In genomic region chr16:14501331-14502255, GRCh38 we compare ENCODE assay signal across 8 cellular contexts.
DNase-seq lines count a peak whose midpoint lies in the region; ATAC-seq, FAIRE-seq and TF ChIP-seq lines count a peak whose summit lies in the region.

No MANE protein-coding gene starts in this region.

- peak overlapping the region; percentile 36 for H3K56ac ChIP-seq in mesendoderm (ENCODE audit: low read length)

- H3K27ac Mint-ChIP-seq in activated T-cell treated with anti-CD3 and anti-CD28 coated beads, Interleukin-2, amount 50 U/mL, for 24 hours = no peak overlapping the region

- no peak overlapping the region for H3K4me2 ChIP-seq in mesendoderm (ENCODE audit: low read length)

- DNase-seq in AG10803 (ENCODE audit: low read depth) = peak; percentile 97
- peak; percentile 81 for DNase-seq in HTR-8/SVneo (ENCODE audit: insufficient read length, low spot score)
- DNase-seq in RWPE1 (ENCODE audit: low spot score) = peak; percentile 89
- peak; percentile 95 for DNase-seq in epithelial cell of prostate (ENCODE audit: low read depth, low spot score)
- peak; percentile 93 for DNase-seq in mesendoderm
- DNase-seq in aorta = peak; percentile 92 to 95
- no peak for DNase-seq in activated T-cell treated with anti-CD3 and anti-CD28 coated beads, Interleukin-2, amount 50 U/mL, for 24 hours

- WGBS in mesendoderm (ENCODE audit: extremely low coverage, insufficient coverage, low lambda C conversion rate) = no CpG with 5 or more reads among the region's 9 CpGs
- WGBS in aorta, 2 donors = 12 to 13% methylated on average over 9 of the region's 9 CpGs

- H3K36me3 ChIP-seq in mesendoderm (ENCODE audit: control insufficient read depth, insufficient read depth, low read length) = no peaks in the 10 kb centered on the region
- no peaks in the 10 kb centered on the region for H3K36me3 ChIP-seq in aorta (ENCODE audit: control insufficient read depth in 1 of 2, insufficient read depth in 2 of 2, low read length in 1 of 2)

- H3K23ac ChIP-seq in mesendoderm (ENCODE audit: low read length) = no peak overlapping the region

- ATAC-seq in aorta (ENCODE audit: low FRiP score) = peak; percentile 94
- no peak for ATAC-seq in GM19467 (IDR thresholded peaks at IDR 0.05; ENCODE audit: unreplicated experiment)

- TF ChIP-seq CTCF in AG10803 (conservative IDR thresholded peaks at IDR 0.05; ENCODE audit: low read length) (no peak), RWPE1 (conservative IDR thresholded peaks at IDR 0.05; ENCODE audit: low read depth) (no peak)

- POLR2A ChIA-PET in RWPE1 (lab: Yijun Ruan, JAX; ENCODE audit: low non-redundant PET) = no interaction called here

- CTCF ChIA-PET in RWPE1 (lab: Yijun Ruan, JAX) = interaction anchor here (0.6 to 1.1 kb wide), 2 partner anchors 106 to 198 kb away, joined by 3 read pairs; no protein-coding TSS in a partner anchor

- H3K4me3 ChIP-seq in AG10803 (ENCODE audit: low read length) = peak overlapping the region; percentile 35
- H3K4me3 ChIP-seq in mesendoderm (ENCODE audit: low read length) = no peak overlapping the region
- H3K4me3 ChIP-seq in aorta (ENCODE audit: low read length in 2 of 2) = no peak overlapping the region

- H3K36me3 Mint-ChIP-seq in activated T-cell treated with anti-CD3 and anti-CD28 coated beads, Interleukin-2, amount 50 U/mL, for 24 hours (ENCODE audit: low read depth) = peaks cover 5% of the 10 kb centered on the region

- H3K4me1 ChIP-seq in mesendoderm (ENCODE audit: control insufficient read depth, low read depth, low read length) = peaks cover 21% of the 10 kb centered on the region
- peaks cover 10 to 13% of the 10 kb centered on the region in 2 donors for H3K4me1 ChIP-seq in aorta (ENCODE audit: control insufficient read depth in 1 of 2, insufficient read depth in 2 of 2, low read length in 2 of 2)

- no peaks in the 10 kb centered on the region for H3K79me2 ChIP-seq in mesendoderm (ENCODE audit: control insufficient read depth, insufficient read depth, low read length)

- H2AK5ac ChIP-seq in mesendoderm (ENCODE audit: low read length) = no peak overlapping the region

- no peaks in the 10 kb centered on the region for H3K27me3 Mint-ChIP-seq in activated T-cell treated with anti-CD3 and anti-CD28 coated beads, Interleukin-2, amount 50 U/mL, for 24 hours

- no peaks in the 10 kb centered on the region for H3K9me3 Mint-ChIP-seq in activated T-cell treated with anti-CD3 and anti-CD28 coated beads, Interleukin-2, amount 50 U/mL, for 24 hours

- no peak overlapping the region for H4K5ac ChIP-seq in mesendoderm (ENCODE audit: low read length)

- peak overlapping the region; percentile 48 for H2BK5ac ChIP-seq in mesendoderm (ENCODE audit: low read length)

- intact Hi-C loops in aorta (cut with DNase I) = loop anchor here in 1 of 2 donors (10.0 kb wide), 1 partner anchor 97 kb away; no protein-coding TSS in a partner anchor

- no peak for FAIRE-seq in HTR-8/SVneo (lab: Jason Lieb, UNC)

- H2BK120ac ChIP-seq in mesendoderm (ENCODE audit: low read depth, low read length) = no peak overlapping the region

- no peak overlapping the region for H4K8ac ChIP-seq in mesendoderm (ENCODE audit: low read depth, low read length)

- no peak overlapping the region for H2BK15ac ChIP-seq in mesendoderm (replicated peaks; ENCODE audit: low read depth)

- H3K9ac ChIP-seq in mesendoderm (ENCODE audit: low read length) = no peak overlapping the region

- no peaks in the 10 kb centered on the region for H3K9me3 ChIP-seq in aorta (ENCODE audit: control insufficient read depth, low read length)

- H3K27me3 ChIP-seq in mesendoderm (ENCODE audit: insufficient read depth, low read length, poor library complexity) = no peaks in the 10 kb centered on the region
- no peaks in the 10 kb centered on the region for H3K27me3 ChIP-seq in aorta (ENCODE audit: control insufficient read depth in 1 of 2, insufficient read depth in 2 of 2, low read length in 1 of 2)

- no peaks in the 10 kb centered on the region for H3K79me1 ChIP-seq in mesendoderm (ENCODE audit: low read length)

- H3K4me1 Mint-ChIP-seq in activated T-cell treated with anti-CD3 and anti-CD28 coated beads, Interleukin-2, amount 50 U/mL, for 24 hours (ENCODE audit: low read depth) = peaks cover 34% of the 10 kb centered on the region

- H3K18ac ChIP-seq in mesendoderm (ENCODE audit: low read length) = peak overlapping the region; percentile 85

- H3K27ac ChIP-seq in RWPE1 (peak overlapping the region; percentile 77), epithelial cell of prostate (peak overlapping the region; percentile 89), mesendoderm (ENCODE audit: low read depth, low read length) (no peak overlapping the region), aorta (ENCODE audit: low read depth in 1 of 2, low read length in 2 of 2) (peak overlapping the region; percentile 51 to 79)

- H3K4me3 Mint-ChIP-seq in activated T-cell treated with anti-CD3 and anti-CD28 coated beads, Interleukin-2, amount 50 U/mL, for 24 hours = no peak overlapping the region

- no peak overlapping the region for H3K4ac ChIP-seq in mesendoderm (ENCODE audit: low read depth, low read length)
